18 cellular contexts compared by ENCODE assay signal in genomic region chr7:105297309-105297708, GRCh38.
DNase-seq lines count a peak whose midpoint lies in the region; ATAC-seq, FAIRE-seq and TF ChIP-seq lines count a peak whose summit lies in the region.
"Had no signal": no experiment of that assay in that cellular context is flagged by ENCODE, and none has a peak within 500 bp of the region (broad histone marks: within the 10 kb centered on the region; RNA-seq: fewer than 3 reads in every experiment).

No MANE protein-coding gene starts in this region.

- no peak overlapping the region for H3K27ac ChIP-seq in CD4-positive, alpha-beta memory T cell (ENCODE audit: low read depth, low read length)
- H3K27ac ChIP-seq in KMS-11: peak overlapping the region; percentile 88
- no peak overlapping the region for H3K27ac ChIP-seq in K562 (ENCODE audit: extremely low read depth, low read depth, low read length)
- no peak overlapping the region for H3K27ac ChIP-seq in aorta (ENCODE audit: low read depth in 1 of 2, low read length in 2 of 2)
- no peak overlapping the region for H3K27ac ChIP-seq in lower lobe of right lung

- H3K27ac Mint-ChIP-seq in activated CD8-positive, alpha-beta memory T cell treated with anti-CD3 and anti-CD28 coated beads, Interleukin-2, amount 10 ng/mL, durations not matched to agents 7 days and 5 days: peak overlapping the region; percentile 84
- H3K27ac Mint-ChIP-seq in CD4-positive, alpha-beta memory T cell: peak overlapping the region in 2 of 7 donors; percentile 60 to 76
- H3K27ac Mint-ChIP-seq: B cell had no signal

- H3K9me1 ChIP-seq in K562 (ENCODE audit: control insufficient read depth, insufficient read depth, low read length): no peaks in the 10 kb centered on the region

- H3K36me3 ChIP-seq in CD4-positive, alpha-beta memory T cell (ENCODE audit: insufficient read depth, low read length): no peaks in the 10 kb centered on the region
- H3K36me3 ChIP-seq in KMS-11 (ENCODE audit: insufficient read depth) (no peaks in the 10 kb centered on the region), K562 (ENCODE audit: control insufficient read depth, insufficient read depth, low read length) (no peaks in the 10 kb centered on the region), aorta (ENCODE audit: control insufficient read depth in 1 of 2, insufficient read depth in 2 of 2, low read length in 1 of 2) (no peaks in the 10 kb centered on the region), lower lobe of right lung (no peaks in the 10 kb centered on the region)

- BruUV-seq in K562 (replicated peaks; lab: Mats Ljungman, UMichigan): no TSS peak

- no peaks in the 10 kb centered on the region for H3K9me3 ChIP-seq in CD4-positive, alpha-beta memory T cell (ENCODE audit: control insufficient read depth in 1 of 2, low read length in 2 of 2)
- H3K9me3 ChIP-seq in K562 (replicated peaks; ENCODE audit: control insufficient read depth, insufficient read depth, low read depth, low read length) (no peaks in the 10 kb centered on the region), aorta (ENCODE audit: control insufficient read depth, low read length) (no peaks in the 10 kb centered on the region), lower lobe of right lung (no peaks in the 10 kb centered on the region)

- peaks cover 55% of the 10 kb centered on the region for H3K4me1 Mint-ChIP-seq in activated CD8-positive, alpha-beta memory T cell treated with anti-CD3 and anti-CD28 coated beads, Interleukin-2, amount 10 ng/mL, durations not matched to agents 7 days and 5 days
- peaks cover 42 to 71% (median 55%) of the 10 kb centered on the region in 4 donors for H3K4me1 Mint-ChIP-seq in CD4-positive, alpha-beta memory T cell

- peaks cover 98% of the 10 kb centered on the region for H3K79me2 ChIP-seq in KMS-11 (ENCODE audit: insufficient read depth, low read depth)
- peaks cover 26% of the 10 kb centered on the region; the same call in 2 of the 3 replicates for H3K79me2 ChIP-seq in K562 (ENCODE audit: control insufficient read depth, insufficient read depth, low read length)

- H3K4me2 ChIP-seq in KMS-11: peak overlapping the region; percentile 93; the same call in 1 of the 2 replicates
- H3K4me2 ChIP-seq in K562 (ENCODE audit: insufficient read depth, low read length): no peak overlapping the region

- CTCF ChIA-PET in activated CD8-positive, alpha-beta memory T cell treated with anti-CD3 and anti-CD28 coated beads, Interleukin-2, amount 10 ng/mL, durations not matched to agents 7 days and 5 days (lab: Charles Lee): interaction anchor here (0.8 to 1.0 kb wide), 2 partner anchors 11 to 285 kb away, joined by 3 read pairs; no protein-coding TSS in a partner anchor
- CTCF ChIA-PET in CD4-positive, alpha-beta memory T cell (lab: Charles Lee; ENCODE audit: partially characterized antibody): interaction anchor here (0.6 to 1.7 kb wide), 6 partner anchors 15 to 830 kb away, joined by 3 to 5 read pairs (median 4); no protein-coding TSS in a partner anchor
- CTCF ChIA-PET in K562 (lab: Yijun Ruan, JAX; ENCODE audit: low intra/inter-chr PET ratio): no interaction called here

- no peak for ATAC-seq in activated CD8-positive, alpha-beta memory T cell treated with anti-CD3 and anti-CD28 coated beads, Interleukin-2, amount 10 ng/mL, durations not matched to agents 7 days and 5 days
- ATAC-seq in K562 (no peak; the same call in 1 of the 3 replicates), HG03159 (IDR thresholded peaks at IDR 0.05; ENCODE audit: unreplicated experiment) (no peak), aorta (ENCODE audit: low FRiP score) (no peak), lower lobe of right lung (no peak)

- no peak for TF ChIP-seq EP300 in K562 (IDR thresholded peaks at IDR 0.05; ENCODE audit: low read length)

- intact Hi-C loops in CD4-positive, alpha-beta memory T cell (cut with micrococcal nuclease): no loop called here
- intact Hi-C loops in K562 (cut with micrococcal nuclease): no loop called here
- intact Hi-C loops in aorta (cut with DNase I): no loop called here
- intact Hi-C loops in lower lobe of right lung (cut with DNase I): no loop called here

- H2AFZ ChIP-seq in KMS-11 (ENCODE audit: low read depth) (no peak overlapping the region), K562 (ENCODE audit: low read depth, low read length) (no peak overlapping the region)

- H3K27me3 ChIP-seq in CD4-positive, alpha-beta memory T cell (ENCODE audit: insufficient read depth, low read length): no peaks in the 10 kb centered on the region
- H3K27me3 ChIP-seq in KMS-11 (ENCODE audit: insufficient read depth, low read depth): no peaks in the 10 kb centered on the region
- no peaks in the 10 kb centered on the region for H3K27me3 ChIP-seq in K562 (ENCODE audit: control insufficient read depth in 2 of 2, insufficient read depth in 2 of 2, low read length in 2 of 2)
- no peaks in the 10 kb centered on the region for H3K27me3 ChIP-seq in aorta (ENCODE audit: control insufficient read depth in 1 of 2, insufficient read depth in 2 of 2, low read length in 1 of 2)
- no peaks in the 10 kb centered on the region for H3K27me3 ChIP-seq in lower lobe of right lung (ENCODE audit: low read depth)

- peaks cover 60% of the 10 kb centered on the region for H3K4me1 ChIP-seq in CD4-positive, alpha-beta memory T cell (ENCODE audit: insufficient read depth, low read length)
- H3K4me1 ChIP-seq in KMS-11 (ENCODE audit: low read depth, poor library complexity, severe bottlenecking) (peaks cover 88% of the 10 kb centered on the region), K562 (replicated peaks in 1 of 2; ENCODE audit: control insufficient read depth in 2 of 2, insufficient read depth in 2 of 2, low read length in 2 of 2) (peaks cover 0 to 9% of the 10 kb centered on the region in 2 experiments; a peak in 3 of 5 replicates), aorta (ENCODE audit: control insufficient read depth in 1 of 2, insufficient read depth in 2 of 2, low read length in 2 of 2) (no peaks in the 10 kb centered on the region), lower lobe of right lung (peaks cover 12% of the 10 kb centered on the region)

- FAIRE-seq in K562 (lab: Jason Lieb, UNC): peak; percentile 11

- no peak overlapping the region for H3K4me3 ChIP-seq in CD4-positive, alpha-beta memory T cell (ENCODE audit: low read length in 2 of 2)
- H3K4me3 ChIP-seq in KMS-11 (IDR thresholded peaks at IDR 0.05; ENCODE audit: insufficient read depth, low read depth, low read length) (no peak overlapping the region), K562 (no peak overlapping the region), aorta (ENCODE audit: low read length in 2 of 2) (no peak overlapping the region), lower lobe of right lung (no peak overlapping the region)

- TF ChIP-seq CTCF in KMS-11 (conservative IDR thresholded peaks at IDR 0.05; ENCODE audit: low read depth, low read length) (no peak), K562 (IDR thresholded peaks at IDR 0.05 in 2 of 3, conservative IDR thresholded peaks at IDR 0.05 in 1 of 3; ENCODE audit: insufficient read depth in 2 of 3, low read depth in 1 of 3, low read length in 3 of 3) (no peak), lower lobe of right lung (IDR thresholded peaks at IDR 0.05) (no peak)

- H4K20me1 ChIP-seq in KMS-11 (ENCODE audit: insufficient read depth): no peaks in the 10 kb centered on the region
- 0 out of 2 replicates have a peak, but pooled peaks cover 6% of the 10 kb centered on the region for H4K20me1 ChIP-seq in K562 (replicated peaks; ENCODE audit: control insufficient read depth, insufficient read depth, low read length)

- TF ChIP-seq POLR2A in K562 (conservative IDR thresholded peaks at IDR 0.05): no peak

- in situ Hi-C loops in K562 (cut with MboI): no loop called here

- peaks cover 3% of the 10 kb centered on the region for H3K9me3 Mint-ChIP-seq in activated CD8-positive, alpha-beta memory T cell treated with anti-CD3 and anti-CD28 coated beads, Interleukin-2, amount 10 ng/mL, durations not matched to agents 7 days and 5 days (ENCODE audit: low read depth)
- H3K9me3 Mint-ChIP-seq in CD4-positive, alpha-beta memory T cell: peaks cover 0 to 5% (median 0%) of the 10 kb centered on the region in 8 donors

- H3K36me3 Mint-ChIP-seq in activated CD8-positive, alpha-beta memory T cell treated with anti-CD3 and anti-CD28 coated beads, Interleukin-2, amount 10 ng/mL, durations not matched to agents 7 days and 5 days: peaks cover 7% of the 10 kb centered on the region
- peaks cover 3 to 5% of the 10 kb centered on the region in 2 donors for H3K36me3 Mint-ChIP-seq in CD4-positive, alpha-beta memory T cell

- WGBS in K562 (ENCODE audit: insufficient coverage, low coverage, missing lambda C conversion rate): 22% methylated on average over 5 of the region's 5 CpGs
- 96 to 98% methylated on average over 5 of the region's 5 CpGs for WGBS in aorta, 2 donors

- POLR2A ChIA-PET in CD4-positive, alpha-beta memory T cell (lab: Charles Lee; ENCODE audit: partially characterized antibody): interaction anchor here (0.6 to 5.4 kb wide), 4 partner anchors 10 to 284 kb away, joined by 3 to 21 read pairs (median 4); no protein-coding TSS in a partner anchor
- POLR2A ChIA-PET in K562 (lab: Yijun Ruan, JAX): interaction anchor here (0.9 to 1.6 kb wide), 3 partner anchors 8 to 22 kb away, joined by 3 to 6 read pairs (median 3); no protein-coding TSS in a partner anchor

- no peak for TF ChIP-seq RAD21 in K562 (CRISPR knock-in tag; conservative IDR thresholded peaks at IDR 0.05 in 1 of 2, IDR thresholded peaks at IDR 0.05 in 1 of 2)

- H3K27me3 Mint-ChIP-seq in activated CD8-positive, alpha-beta memory T cell treated with anti-CD3 and anti-CD28 coated beads, Interleukin-2, amount 10 ng/mL, durations not matched to agents 7 days and 5 days: no peaks in the 10 kb centered on the region
- H3K27me3 Mint-ChIP-seq in CD4-positive, alpha-beta memory T cell: no peaks in the 10 kb centered on the region
- H3K27me3 Mint-ChIP-seq: B cell had no signal

- H3K9ac ChIP-seq in KMS-11 (no peak overlapping the region), K562 (ENCODE audit: insufficient read depth in 1 of 2, low read depth in 2 of 2, low read length in 2 of 2) (no peak overlapping the region)

- peak overlapping the region; percentile 35 for H3K4me3 Mint-ChIP-seq in activated CD8-positive, alpha-beta memory T cell treated with anti-CD3 and anti-CD28 coated beads, Interleukin-2, amount 10 ng/mL, durations not matched to agents 7 days and 5 days
- H3K4me3 Mint-ChIP-seq in CD4-positive, alpha-beta memory T cell: peak overlapping the region in 5 of 8 donors; percentile 21 to 58 (median 40)
- H3K4me3 Mint-ChIP-seq: B cell had no signal

- no peak for DNase-seq in activated CD8-positive, alpha-beta memory T cell treated with anti-CD3 and anti-CD28 coated beads, Interleukin-2, amount 10 ng/mL, durations not matched to agents 7 days and 5 days
- DNase-seq in activated CD8-positive, alpha-beta memory T cell treated with anti-CD3 and anti-CD28 coated beads, Interleukin-2, amount 50 U/mL, for 48 hours: no peak
- DNase-seq in CD4-positive, alpha-beta memory T cell: no peak
- peak in 1 of 4 experiments; percentile 17 for DNase-seq in K562 (ENCODE audit: extremely low read depth in 1 of 4, low spot score in 3 of 4)
- DNase-seq in aorta: no peak
- no peak for DNase-seq in lower lobe of right lung
- DNase-seq: ACHN, EL, H7, Kasumi-1, NCI-H1417, NCI-H1930, NCI-H2171, NCI-H446 treated with DMSO at 0.1 percent for 48 hours, NCI-H748 treated with DMSO at 0.1 percent for 48 hours had no signal

TF ChIP-seq in K562, 482 proteins besides CTCF, POLR2A, EP300 and RAD21 (continues in another document):
- TF ChIP-seq TAL1 (IDR thresholded peaks at IDR 0.05) (peak; percentile 29; the same call in 1 of the 2 replicates), ATF1 (CRISPR knock-in tag; IDR thresholded peaks at IDR 0.05) (no peak), ATF1 (tag; IDR thresholded peaks at IDR 0.05) (no peak)
